8 cellular contexts compared by ENCODE assay signal in genomic region chr6:82251942-82252341, GRCh38. TPM values are rescaled to one million over a fixed set of nuclear protein-coding genes. Genes with fewer than 3 reads are reported as not detected.
DNase-seq lines count a peak whose midpoint lies in the region; FAIRE-seq and TF ChIP-seq lines count a peak whose summit lies in the region.

No MANE protein-coding gene starts in this region.

- H3F3A ChIP-seq in OCI-LY1 (ENCODE audit: insufficient read depth, low read length) = no peaks in the 10 kb centered on the region

- H3K36me3 ChIP-seq in OCI-LY1 (ENCODE audit: insufficient read depth, low read length) = no peaks in the 10 kb centered on the region
- H3K36me3 ChIP-seq in small intestine (ENCODE audit: control insufficient read depth in 2 of 2, insufficient read depth in 2 of 2, low read length in 2 of 2) = no peaks in the 10 kb centered on the region

- POLR2A ChIA-PET in AG04449 (lab: Yijun Ruan, JAX) = no interaction called here

- peaks cover 4% of the 10 kb centered on the region for H3K79me2 ChIP-seq in OCI-LY1 (ENCODE audit: insufficient read depth, low read length)

- peak; percentile 23 for TF ChIP-seq CTCF in AG04449 (IDR thresholded peaks at IDR 0.05; ENCODE audit: insufficient read depth, low read length, missing control alignments)
- TF ChIP-seq CTCF in GM12873 (IDR thresholded peaks at IDR 0.05; ENCODE audit: insufficient read depth, low read depth, low read length, missing control alignments) = peak; percentile 38
- peak; percentile 51 for TF ChIP-seq CTCF in OCI-LY1 (IDR thresholded peaks at IDR 0.05; ENCODE audit: low read length)
- TF ChIP-seq CTCF in epithelial cell of proximal tubule (conservative IDR thresholded peaks at IDR 0.05; ENCODE audit: low read depth, low read length) = peak; percentile 63

- peaks cover 7% of the 10 kb centered on the region for H3K4me1 Mint-ChIP-seq in activated naive CD8-positive, alpha-beta T cell treated with anti-CD3 and anti-CD28 coated beads for 36 hours

- no peaks in the 10 kb centered on the region for H3K9me3 Mint-ChIP-seq in activated naive CD8-positive, alpha-beta T cell treated with anti-CD3 and anti-CD28 coated beads for 36 hours

- no peaks in the 10 kb centered on the region for H3K9me2 ChIP-seq in OCI-LY1 (ENCODE audit: low read depth, low read length)

- H3K4me1 ChIP-seq in OCI-LY1 (ENCODE audit: insufficient read depth, low read length, severe bottlenecking) = peaks cover 10% of the 10 kb centered on the region
- H3K4me1 ChIP-seq in small intestine (ENCODE audit: control insufficient read depth in 2 of 2, insufficient read depth in 1 of 2, low read depth in 1 of 2, low read length in 1 of 2) = peaks cover 0 to 3% of the 10 kb centered on the region in 2 donors

- H3K4me3 ChIP-seq in AG04449 (ENCODE audit: low read depth, low read length) = no peak overlapping the region
- no peak overlapping the region for H3K4me3 ChIP-seq in OCI-LY1 (ENCODE audit: low read depth, low read length, poor library complexity, severe bottlenecking)
- H3K4me3 ChIP-seq in epithelial cell of proximal tubule (ENCODE audit: low read depth, low read length) = no peak overlapping the region
- no peak overlapping the region for H3K4me3 ChIP-seq in small intestine (ENCODE audit: low read depth in 1 of 2, low read length in 2 of 2)

- no peak overlapping the region for H3K9ac ChIP-seq in OCI-LY1 (ENCODE audit: low read length)

- no peak overlapping the region for H2AFZ ChIP-seq in OCI-LY1 (ENCODE audit: low read length)

- no peak overlapping the region for H3K4me3 Mint-ChIP-seq in activated naive CD8-positive, alpha-beta T cell treated with anti-CD3 and anti-CD28 coated beads for 36 hours

- no peak overlapping the region for H3K4me2 ChIP-seq in OCI-LY1 (ENCODE audit: low read length)

- FAIRE-seq in small intestine (lab: Jason Lieb, UNC) = no peak

- H3K27ac ChIP-seq in OCI-LY1 (ENCODE audit: low read depth, low read length, poor library complexity, severe bottlenecking) = no peak overlapping the region
- no peak overlapping the region for H3K27ac ChIP-seq in small intestine (ENCODE audit: low read depth in 1 of 2, low read length in 1 of 2)

- CTCF ChIA-PET in AG04449 (lab: Yijun Ruan, JAX) = interaction anchor here (0.8 to 7.5 kb wide), 25 partner anchors 8 to 963 kb away, joined by 3 to 95 read pairs (median 4); partner anchors contain the start of genes DOP1A and UBE3D

- peaks cover 5% of the 10 kb centered on the region for H3K27me3 Mint-ChIP-seq in activated naive CD8-positive, alpha-beta T cell treated with anti-CD3 and anti-CD28 coated beads for 36 hours

- no peaks in the 10 kb centered on the region for H4K20me1 ChIP-seq in OCI-LY1 (ENCODE audit: insufficient read depth, low read length)

- H3K27ac Mint-ChIP-seq in activated naive CD8-positive, alpha-beta T cell treated with anti-CD3 and anti-CD28 coated beads for 36 hours = no peak overlapping the region

- H3K9me3 ChIP-seq in OCI-LY1 (ENCODE audit: low read length) (no peaks in the 10 kb centered on the region), small intestine (ENCODE audit: control insufficient read depth, low read depth) (no peaks in the 10 kb centered on the region)

- no peak for DNase-seq in AG04449 (ENCODE audit: low read depth, low spot score)
- no peak for DNase-seq in epithelial cell of proximal tubule (ENCODE audit: low read depth)
- DNase-seq in small intestine = peak; percentile 14
- DNase-seq in activated naive CD8-positive, alpha-beta T cell treated with anti-CD3 and anti-CD28 coated beads for 36 hours = no peak
- no peak for DNase-seq in anterior cingulate cortex (lab: John Stamatoyannopoulos, UW)
- no peak for DNase-seq in GOT3 (lab: John Stamatoyannopoulos, UW)

- H3K36me3 Mint-ChIP-seq in activated naive CD8-positive, alpha-beta T cell treated with anti-CD3 and anti-CD28 coated beads for 36 hours = no peaks in the 10 kb centered on the region

- H3K27me3 ChIP-seq in OCI-LY1 (ENCODE audit: insufficient read depth, low read length) = no peaks in the 10 kb centered on the region
- peaks cover 0 to 2% of the 10 kb centered on the region in 2 donors for H3K27me3 ChIP-seq in small intestine (ENCODE audit: control insufficient read depth in 2 of 2, insufficient read depth in 2 of 2, low read length in 2 of 2)

RNA-seq across cellular contexts. Expression of gene IBTK, which starts 4.4 kb away (rescaled TPM):
- 24.7 and 28.4 TPM in 2 replicates for total RNA-seq in epithelial cell of proximal tubule
- 10 to 100 TPM; 19.1 to 30.2 (median 27.6) TPM for polyA plus RNA-seq in small intestine
- total RNA-seq in activated naive CD8-positive, alpha-beta T cell treated with anti-CD3 and anti-CD28 coated beads for 36 hours = 10 to 100 TPM; 25.7 to 27.0 TPM
